Comparison of ENCODE assay signal across 1 cellular context in the genomic region with DNA sequence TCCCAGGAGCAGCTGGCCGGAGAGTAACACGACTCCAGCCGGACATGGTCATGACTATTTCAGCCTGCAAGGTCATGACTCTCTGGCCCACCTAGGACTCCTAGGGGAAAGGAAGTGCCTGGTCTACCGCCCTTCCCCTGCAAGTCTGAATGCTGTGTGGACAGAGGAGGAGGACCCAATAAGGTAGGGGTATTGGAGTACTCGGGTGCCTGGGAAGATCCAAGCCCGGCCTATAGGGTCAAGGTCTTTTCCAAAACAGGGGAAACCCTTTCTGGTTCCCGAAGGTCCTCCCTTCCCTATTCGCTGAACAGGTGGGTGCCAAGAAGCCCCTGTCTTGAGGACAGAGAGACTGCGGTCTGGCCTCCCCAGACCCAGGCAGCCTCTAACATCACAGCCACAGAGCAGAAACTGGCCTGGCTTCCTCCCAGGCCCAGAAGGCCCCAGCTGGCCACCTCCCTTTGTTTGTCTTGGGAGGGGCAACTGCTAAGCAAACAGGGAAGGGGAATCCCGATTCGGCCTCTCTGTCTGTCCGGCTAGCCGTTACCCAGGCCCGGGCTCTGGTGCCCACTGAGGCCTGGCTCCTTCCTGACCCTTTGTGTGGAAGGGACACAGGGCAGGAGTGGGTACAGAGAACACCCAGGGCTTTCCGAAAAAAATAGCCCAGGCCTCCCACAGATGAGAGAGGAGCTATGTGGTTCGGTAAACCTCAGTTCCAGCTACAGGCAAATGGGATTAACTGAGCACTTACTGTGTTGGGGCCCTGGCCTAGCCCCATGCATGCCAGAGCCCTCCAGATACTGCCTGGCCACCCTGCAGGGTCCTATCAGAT.
TF ChIP-seq lines count a peak whose summit lies in the region.

No MANE protein-coding gene starts in this region.

TF ChIP-seq in GM23338, 12 proteins besides CTCF, POLR2A, EP300 and RAD21 (continued from another document):
- TF ChIP-seq REST (IDR thresholded peaks at IDR 0.05; ENCODE audit: unreplicated experiment) (no peak), ZNF114 (CRISPR knock-in tag; IDR thresholded peaks at IDR 0.05) (no peak), EZH2phosphoT487 (IDR thresholded peaks at IDR 0.05; ENCODE audit: unreplicated experiment) (no peak)
- TF ChIP-seq, protein P1, sequence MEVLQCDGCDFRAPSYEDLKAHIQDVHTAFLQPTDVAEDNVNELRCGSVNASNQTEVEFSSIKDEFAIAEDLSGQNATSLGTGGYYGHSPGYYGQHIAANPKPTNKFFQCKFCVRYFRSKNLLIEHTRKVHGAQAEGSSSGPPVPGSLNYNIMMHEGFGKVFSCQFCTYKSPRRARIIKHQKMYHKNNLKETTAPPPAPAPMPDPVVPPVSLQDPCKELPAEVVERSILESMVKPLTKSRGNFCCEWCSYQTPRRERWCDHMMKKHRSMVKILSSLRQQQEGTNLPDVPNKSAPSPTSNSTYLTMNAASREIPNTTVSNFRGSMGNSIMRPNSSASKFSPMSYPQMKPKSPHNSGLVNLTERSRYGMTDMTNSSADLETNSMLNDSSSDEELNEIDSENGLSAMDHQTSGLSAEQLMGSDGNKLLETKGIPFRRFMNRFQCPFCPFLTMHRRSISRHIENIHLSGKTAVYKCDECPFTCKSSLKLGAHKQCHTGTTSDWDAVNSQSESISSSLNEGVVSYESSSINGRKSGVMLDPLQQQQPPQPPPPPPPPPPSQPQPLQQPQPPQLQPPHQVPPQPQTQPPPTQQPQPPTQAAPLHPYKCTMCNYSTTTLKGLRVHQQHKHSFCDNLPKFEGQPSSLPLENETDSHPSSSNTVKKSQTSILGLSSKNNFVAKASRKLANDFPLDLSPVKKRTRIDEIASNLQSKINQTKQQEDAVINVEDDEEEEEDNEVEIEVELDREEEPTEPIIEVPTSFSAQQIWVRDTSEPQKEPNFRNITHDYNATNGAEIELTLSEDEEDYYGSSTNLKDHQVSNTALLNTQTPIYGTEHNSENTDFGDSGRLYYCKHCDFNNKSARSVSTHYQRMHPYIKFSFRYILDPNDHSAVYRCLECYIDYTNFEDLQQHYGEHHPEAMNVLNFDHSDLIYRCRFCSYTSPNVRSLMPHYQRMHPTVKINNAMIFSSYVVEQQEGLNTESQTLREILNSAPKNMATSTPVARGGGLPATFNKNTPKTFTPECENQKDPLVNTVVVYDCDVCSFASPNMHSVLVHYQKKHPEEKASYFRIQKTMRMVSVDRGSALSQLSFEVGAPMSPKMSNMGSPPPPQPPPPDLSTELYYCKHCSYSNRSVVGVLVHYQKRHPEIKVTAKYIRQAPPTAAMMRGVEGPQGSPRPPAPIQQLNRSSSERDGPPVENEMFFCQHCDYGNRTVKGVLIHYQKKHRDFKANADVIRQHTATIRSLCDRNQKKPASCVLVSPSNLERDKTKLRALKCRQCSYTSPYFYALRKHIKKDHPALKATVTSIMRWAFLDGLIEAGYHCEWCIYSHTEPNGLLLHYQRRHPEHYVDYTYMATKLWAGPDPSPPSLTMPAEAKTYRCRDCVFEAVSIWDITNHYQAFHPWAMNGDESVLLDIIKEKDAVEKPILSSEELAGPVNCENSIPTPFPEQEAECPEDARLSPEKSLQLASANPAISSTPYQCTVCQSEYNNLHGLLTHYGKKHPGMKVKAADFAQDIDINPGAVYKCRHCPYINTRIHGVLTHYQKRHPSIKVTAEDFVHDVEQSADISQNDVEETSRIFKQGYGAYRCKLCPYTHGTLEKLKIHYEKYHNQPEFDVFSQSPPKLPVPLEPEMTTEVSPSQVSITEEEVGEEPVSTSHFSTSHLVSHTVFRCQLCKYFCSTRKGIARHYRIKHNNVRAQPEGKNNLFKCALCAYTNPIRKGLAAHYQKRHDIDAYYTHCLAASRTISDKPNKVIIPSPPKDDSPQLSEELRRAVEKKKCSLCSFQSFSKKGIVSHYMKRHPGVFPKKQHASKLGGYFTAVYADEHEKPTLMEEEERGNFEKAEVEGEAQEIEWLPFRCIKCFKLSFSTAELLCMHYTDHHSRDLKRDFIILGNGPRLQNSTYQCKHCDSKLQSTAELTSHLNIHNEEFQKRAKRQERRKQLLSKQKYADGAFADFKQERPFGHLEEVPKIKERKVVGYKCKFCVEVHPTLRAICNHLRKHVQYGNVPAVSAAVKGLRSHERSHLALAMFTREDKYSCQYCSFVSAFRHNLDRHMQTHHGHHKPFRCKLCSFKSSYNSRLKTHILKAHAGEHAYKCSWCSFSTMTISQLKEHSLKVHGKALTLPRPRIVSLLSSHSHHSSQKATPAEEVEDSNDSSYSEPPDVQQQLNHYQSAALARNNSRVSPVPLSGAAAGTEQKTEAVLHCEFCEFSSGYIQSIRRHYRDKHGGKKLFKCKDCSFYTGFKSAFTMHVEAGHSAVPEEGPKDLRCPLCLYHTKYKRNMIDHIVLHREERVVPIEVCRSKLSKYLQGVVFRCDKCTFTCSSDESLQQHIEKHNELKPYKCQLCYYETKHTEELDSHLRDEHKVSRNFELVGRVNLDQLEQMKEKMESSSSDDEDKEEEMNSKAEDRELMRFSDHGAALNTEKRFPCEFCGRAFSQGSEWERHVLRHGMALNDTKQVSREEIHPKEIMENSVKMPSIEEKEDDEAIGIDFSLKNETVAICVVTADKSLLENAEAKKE (CRISPR knock-in tag; IDR thresholded peaks at IDR 0.05): no peak
